In genomic region chr4:83083925-83084475, GRCh38 we compare ENCODE assay signal across 8 cellular contexts. TPM values are rescaled to one million over a fixed set of nuclear protein-coding genes. Genes with fewer than 3 reads are reported as not detected.
A peak's percentile ranks its signal among the peaks of the same experiment; 100 is the strongest.
DNase-seq lines count a peak whose midpoint lies in the region; ATAC-seq, FAIRE-seq and TF ChIP-seq lines count a peak whose summit lies in the region.

No MANE protein-coding gene starts in this region.

- no peak for TF ChIP-seq POLR2A in endothelial cell of umbilical vein (IDR thresholded peaks at IDR 0.05; ENCODE audit: low read depth, low read length)

- H3K27ac Mint-ChIP-seq in activated CD8-positive, alpha-beta memory T cell treated with anti-CD3 and anti-CD28 coated beads, Interleukin-2, amount 10 ng/mL, durations not matched to agents 7 days and 5 days, result peak overlapping the region; percentile 84
- no peak overlapping the region for H3K27ac Mint-ChIP-seq in WTC11
- H3K27ac Mint-ChIP-seq in stimulated activated naive B cell treated with anti-CD40 and anti-IgM and Interleukin-4, amounts not matched to agents 10 μg/mL and 1 μg/mL and 100 μg/mL, for 72 hours, result peak overlapping the region; percentile 86

- no peak overlapping the region for H3K4me3 Mint-ChIP-seq in activated CD8-positive, alpha-beta memory T cell treated with anti-CD3 and anti-CD28 coated beads, Interleukin-2, amount 10 ng/mL, durations not matched to agents 7 days and 5 days
- no peak overlapping the region for H3K4me3 Mint-ChIP-seq in WTC11
- H3K4me3 Mint-ChIP-seq in stimulated activated naive B cell treated with anti-CD40 and anti-IgM and Interleukin-4, amounts not matched to agents 10 μg/mL and 1 μg/mL and 100 μg/mL, for 72 hours, result peak overlapping the region in 1 of 2 donors; percentile 39

- H2AFZ ChIP-seq in endothelial cell of umbilical vein (ENCODE audit: low read depth, low read length), result peak overlapping the region; percentile 69

- H3K27me3 ChIP-seq in endothelial cell of umbilical vein (ENCODE audit: control insufficient read depth in 2 of 2, insufficient read depth in 2 of 2, low read length in 2 of 2), result no peaks in the 10 kb centered on the region

- H3K9me1 ChIP-seq in endothelial cell of umbilical vein (replicated peaks; ENCODE audit: control insufficient read depth, extremely low read depth, insufficient read depth, low read length), result no peaks in the 10 kb centered on the region

- H3K4me3 ChIP-seq in endothelial cell of umbilical vein (replicated peaks in 1 of 3; ENCODE audit: insufficient read depth in 1 of 3, low read depth in 1 of 3, low read length in 3 of 3), result no peak overlapping the region

- no peaks in the 10 kb centered on the region for H3K9me3 Mint-ChIP-seq in activated CD8-positive, alpha-beta memory T cell treated with anti-CD3 and anti-CD28 coated beads, Interleukin-2, amount 10 ng/mL, durations not matched to agents 7 days and 5 days (ENCODE audit: low read depth)
- no peaks in the 10 kb centered on the region for H3K9me3 Mint-ChIP-seq in WTC11
- H3K9me3 Mint-ChIP-seq in stimulated activated naive B cell treated with anti-CD40 and anti-IgM and Interleukin-4, amounts not matched to agents 10 μg/mL and 1 μg/mL and 100 μg/mL, for 72 hours, result no peaks in the 10 kb centered on the region

- peaks cover 5% of the 10 kb centered on the region for H3K4me1 ChIP-seq in endothelial cell of umbilical vein (ENCODE audit: control insufficient read depth, extremely low read depth, insufficient read depth, low read length)

- peak; percentile 98 for ATAC-seq in activated CD8-positive, alpha-beta memory T cell treated with anti-CD3 and anti-CD28 coated beads, Interleukin-2, amount 10 ng/mL, durations not matched to agents 7 days and 5 days
- ATAC-seq in WTC11 (peak; percentile 75), HG02973 (IDR thresholded peaks at IDR 0.05; ENCODE audit: unreplicated experiment) (no peak)
- peak; percentile 94 to 96 for ATAC-seq in stimulated activated naive B cell treated with anti-CD40 and anti-IgM and Interleukin-4, amounts not matched to agents 10 μg/mL and 1 μg/mL and 100 μg/mL, for 72 hours (replicated peaks)

- intact Hi-C loops in endothelial cell of umbilical vein (cut with micrococcal nuclease), result no loop called here

- TF ChIP-seq CTCF in WTC11 (IDR thresholded peaks at IDR 0.05) (no peak), endothelial cell of umbilical vein (IDR thresholded peaks at IDR 0.05; ENCODE audit: extremely low read depth in 1 of 2, insufficient read depth in 1 of 2, low read depth in 1 of 2, low read length in 2 of 2) (no peak)

- CTCF ChIA-PET in activated CD8-positive, alpha-beta memory T cell treated with anti-CD3 and anti-CD28 coated beads, Interleukin-2, amount 10 ng/mL, durations not matched to agents 7 days and 5 days (lab: Charles Lee), result interaction anchor here (0.6 to 3.7 kb wide), 18 partner anchors 9 to 370 kb away, joined by 3 to 21 read pairs (median 4); partner anchors contain the start of genes COQ2 and LIN54
- CTCF ChIA-PET in WTC11 (lab: Charles Lee) (no interaction called here), endothelial cell of umbilical vein (lab: Charles Lee) (interaction anchor here (0.6 to 2.5 kb wide), 7 partner anchors 8 to 176 kb away, joined by 3 to 9 read pairs (median 5); no protein-coding TSS in a partner anchor)

- FAIRE-seq in endothelial cell of umbilical vein (lab: Jason Lieb, UNC), result no peak
- no peak for FAIRE-seq in HTR-8/SVneo (lab: Jason Lieb, UNC)

- peaks cover 15% of the 10 kb centered on the region for H3K36me3 Mint-ChIP-seq in activated CD8-positive, alpha-beta memory T cell treated with anti-CD3 and anti-CD28 coated beads, Interleukin-2, amount 10 ng/mL, durations not matched to agents 7 days and 5 days
- H3K36me3 Mint-ChIP-seq in WTC11, result no peaks in the 10 kb centered on the region
- H3K36me3 Mint-ChIP-seq in stimulated activated naive B cell treated with anti-CD40 and anti-IgM and Interleukin-4, amounts not matched to agents 10 μg/mL and 1 μg/mL and 100 μg/mL, for 72 hours, result peaks cover 3 to 16% of the 10 kb centered on the region in 2 donors

- no peaks in the 10 kb centered on the region for H3K36me3 ChIP-seq in endothelial cell of umbilical vein (ENCODE audit: control insufficient read depth in 2 of 2, extremely low read depth in 1 of 2, insufficient read depth in 2 of 2, low read length in 2 of 2)

- no TSS peak for BruUV-seq in endothelial cell of umbilical vein (replicated peaks; lab: Mats Ljungman, UMichigan)

- peak; percentile 87 for DNase-seq in activated CD8-positive, alpha-beta memory T cell treated with anti-CD3 and anti-CD28 coated beads, Interleukin-2, amount 10 ng/mL, durations not matched to agents 7 days and 5 days
- DNase-seq in activated CD8-positive, alpha-beta memory T cell treated with anti-CD3 and anti-CD28 coated beads for 24 hours, result no peak
- DNase-seq in WTC11 (ENCODE audit: low spot score) (no peak), endothelial cell of umbilical vein (ENCODE audit: low read depth, low spot score) (peak; percentile 21), AG08396 (ENCODE audit: low spot score) (no peak), HTR-8/SVneo (ENCODE audit: insufficient read length, low spot score) (no peak)
- DNase-seq in stimulated activated naive B cell treated with anti-CD40 and anti-IgM and Interleukin-4, amounts not matched to agents 10 μg/mL and 1 μg/mL and 100 μg/mL, for 72 hours, result peak; percentile 37

- POLR2A ChIA-PET in WTC11 (lab: Charles Lee), result no interaction called here
- POLR2A ChIA-PET in endothelial cell of umbilical vein (lab: Charles Lee), result interaction anchor here (0.6 kb wide), 1 partner anchor 9 kb away, joined by 3 read pairs; no protein-coding TSS in a partner anchor

- peaks cover 26% of the 10 kb centered on the region for H3K4me1 Mint-ChIP-seq in activated CD8-positive, alpha-beta memory T cell treated with anti-CD3 and anti-CD28 coated beads, Interleukin-2, amount 10 ng/mL, durations not matched to agents 7 days and 5 days
- no peaks in the 10 kb centered on the region for H3K4me1 Mint-ChIP-seq in WTC11
- peaks cover 26 to 48% of the 10 kb centered on the region in 2 donors for H3K4me1 Mint-ChIP-seq in stimulated activated naive B cell treated with anti-CD40 and anti-IgM and Interleukin-4, amounts not matched to agents 10 μg/mL and 1 μg/mL and 100 μg/mL, for 72 hours

- dilution Hi-C loops in endothelial cell of umbilical vein (cut with MboI; ENCODE audit: extremely low pct_ligation_motif_present, low sequenced_read_pairs), result no loop called here

- H3K79me2 ChIP-seq in endothelial cell of umbilical vein (ENCODE audit: control insufficient read depth, insufficient read depth, low read length), result no peaks in the 10 kb centered on the region

- H3K27me3 Mint-ChIP-seq in activated CD8-positive, alpha-beta memory T cell treated with anti-CD3 and anti-CD28 coated beads, Interleukin-2, amount 10 ng/mL, durations not matched to agents 7 days and 5 days, result no peaks in the 10 kb centered on the region
- no peaks in the 10 kb centered on the region for H3K27me3 Mint-ChIP-seq in WTC11 (ENCODE audit: low read depth)
- H3K27me3 Mint-ChIP-seq in stimulated activated naive B cell treated with anti-CD40 and anti-IgM and Interleukin-4, amounts not matched to agents 10 μg/mL and 1 μg/mL and 100 μg/mL, for 72 hours, result no peaks in the 10 kb centered on the region

- H3K9me3 ChIP-seq in endothelial cell of umbilical vein (replicated peaks; ENCODE audit: control insufficient read depth, insufficient read depth, low read length), result no peaks in the 10 kb centered on the region

- no peak overlapping the region for H3K27ac ChIP-seq in endothelial cell of umbilical vein (ENCODE audit: insufficient read depth, low read depth, low read length)

- H3K4me2 ChIP-seq in endothelial cell of umbilical vein (ENCODE audit: insufficient read depth, low read length), result no peak overlapping the region

- no peaks in the 10 kb centered on the region for H4K20me1 ChIP-seq in endothelial cell of umbilical vein (replicated peaks; ENCODE audit: control insufficient read depth, extremely low read depth, insufficient read depth, low read length)

- H3K9ac ChIP-seq in endothelial cell of umbilical vein (replicated peaks; ENCODE audit: extremely low read depth, insufficient read depth, low read length), result no peak overlapping the region

TF ChIP-seq in WTC11, 78 proteins besides CTCF, POLR2A, EP300 and RAD21 (continues in another document):
- TF ChIP-seq NR2C2 (CRISPR knock-in tag; IDR thresholded peaks at IDR 0.05), result no peak

TF ChIP-seq in endothelial cell of umbilical vein, 7 proteins besides CTCF, POLR2A, EP300 and RAD21 (continues in another document):
- TF ChIP-seq FOS (IDR thresholded peaks at IDR 0.05; ENCODE audit: borderline replicate concordance, insufficient read depth, low read length) (no peak), MAX (IDR thresholded peaks at IDR 0.05; ENCODE audit: insufficient read depth, insufficient read length) (no peak), EZH2 (IDR thresholded peaks at IDR 0.05; ENCODE audit: borderline replicate concordance, low read depth, low read length, severe bottlenecking) (no peak)

RNA-seq across cellular contexts. Expression of gene PLAC8, which starts 30.5 kb away (rescaled TPM):
- 10 to 100 TPM; 23.3 to 44.2 TPM for total RNA-seq in activated CD8-positive, alpha-beta memory T cell treated with anti-CD3 and anti-CD28 coated beads, Interleukin-2, amount 10 ng/mL, durations not matched to agents 7 days and 5 days
- total RNA-seq in WTC11 (2021) (1.4 to 3.1 TPM (median 1.6 TPM) in 3 replicates), endothelial cell of umbilical vein (5.7 and 12.1 TPM in 2 replicates)
- 4.1 and 4.9 TPM in 2 replicates for polyA plus RNA-seq in endothelial cell of umbilical vein
- 3.9 and 4.1 TPM in 2 replicates for polyA plus RNA-seq in endothelial cell of umbilical vein (2011; cell fraction: cytosol; rRNA removed)
- 1.9 and 2.1 TPM in 2 replicates for polyA plus RNA-seq in endothelial cell of umbilical vein (2011; cell fraction: nucleus; rRNA removed)
- polyA plus RNA-seq in endothelial cell of umbilical vein (2012), result 8.0 and 14.5 TPM in 2 replicates
- polyA minus RNA-seq in endothelial cell of umbilical vein, result 3.0 and 5.9 TPM in 2 replicates
- polyA minus RNA-seq in endothelial cell of umbilical vein (2011; cell fraction: cytosol; rRNA and poly(A)+ RNA removed), result 8.1 TPM
- 1.2 and 1.3 TPM in 2 replicates for polyA minus RNA-seq in endothelial cell of umbilical vein (2011; cell fraction: nucleus; rRNA and poly(A)+ RNA removed)

RNA-seq across cellular contexts. Expression of gene COPS4, which starts 49.0 kb away (rescaled TPM):
- total RNA-seq in activated CD8-positive, alpha-beta memory T cell treated with anti-CD3 and anti-CD28 coated beads, Interleukin-2, amount 10 ng/mL, durations not matched to agents 7 days and 5 days, result 10 to 100 TPM; 27.6 to 33.1 TPM
- 26.9 to 30.9 TPM (median 28.7 TPM) in 3 replicates for total RNA-seq in WTC11 (2021)
- total RNA-seq in endothelial cell of umbilical vein, result 47.3 and 53.0 TPM in 2 replicates
- polyA plus RNA-seq in endothelial cell of umbilical vein, result 29.8 and 30.7 TPM in 2 replicates
- 61.9 and 64.9 TPM in 2 replicates for polyA plus RNA-seq in endothelial cell of umbilical vein (2011; cell fraction: cytosol; rRNA removed)
- polyA plus RNA-seq in endothelial cell of umbilical vein (2011; cell fraction: nucleus; rRNA removed), result 40.6 and 55.2 TPM in 2 replicates
- 61.3 and 109 TPM in 2 replicates for polyA plus RNA-seq in endothelial cell of umbilical vein (2012)
- 38.7 and 43.2 TPM in 2 replicates for polyA minus RNA-seq in endothelial cell of umbilical vein
- 9.4 TPM for polyA minus RNA-seq in endothelial cell of umbilical vein (2011; cell fraction: cytosol; rRNA and poly(A)+ RNA removed)
- polyA minus RNA-seq in endothelial cell of umbilical vein (2011; cell fraction: nucleus; rRNA and poly(A)+ RNA removed), result 20.3 and 27.8 TPM in 2 replicates

Comparison
In these comparisons a context has a peak if more than half of its experiments do, and no peak if none do; other contexts are left out.
1. DNase-seq: peak in activated CD8-positive, alpha-beta memory T cell treated with anti-CD3 and anti-CD28 coated beads, Interleukin-2, amount 10 ng/mL, durations not matched to agents 7 days and 5 days (single experiment), endothelial cell of umbilical vein (single experiment) and stimulated activated naive B cell treated with anti-CD40 and anti-IgM and Interleukin-4, amounts not matched to agents 10 μg/mL and 1 μg/mL and 100 μg/mL, for 72 hours (single experiment); none in activated CD8-positive, alpha-beta memory T cell treated with anti-CD3 and anti-CD28 coated beads for 24 hours (single experiment), WTC11 (single experiment), AG08396 (single experiment) and HTR-8/SVneo (single experiment).